ENCODE assay signal across 9 cellular contexts in genomic region chr16:9191274-9191850, GRCh38.
"Had no signal": no experiment of that assay in that cellular context is flagged by ENCODE, and none has a peak within 500 bp of the region (broad histone marks: within the 10 kb centered on the region; RNA-seq: fewer than 3 reads in every experiment).

No MANE protein-coding gene starts in this region.

- H2AFZ ChIP-seq: GM23338 had no signal

- H3K9ac ChIP-seq: KMS-11 had no signal

- H3K27ac ChIP-seq: KMS-11 had no signal

- H3K4me2 ChIP-seq: GM23338, KMS-11 had no signal

- ATAC-seq: GM23338 had no signal

- FAIRE-seq: H1, H54 had no signal

- H3K4me3 ChIP-seq: GM23338 had no signal

- DNase-seq: H9, HCEC 1CT, IMR-90, Karpas-422, KBM-7 had no signal
